12 cellular contexts compared by ENCODE assay signal in genomic region chr6:160461641-160462040, GRCh38.
DNase-seq lines count a peak whose midpoint lies in the region; ATAC-seq, FAIRE-seq and TF ChIP-seq lines count a peak whose summit lies in the region.
"Had no signal": no experiment of that assay in that cellular context is flagged by ENCODE, and none has a peak within 500 bp of the region (broad histone marks: within the 10 kb centered on the region; RNA-seq: fewer than 3 reads in every experiment).

No MANE protein-coding gene starts in this region.

- POLR2A ChIA-PET in endothelial cell of umbilical vein (lab: Charles Lee) = no interaction called here
- POLR2A ChIA-PET in OCI-LY7 (lab: Charles Lee) = no interaction called here

- H3K4me1 ChIP-seq in endothelial cell of umbilical vein (ENCODE audit: control insufficient read depth, extremely low read depth, insufficient read depth, low read length) (peaks cover 8% of the 10 kb centered on the region), OCI-LY7 (ENCODE audit: insufficient read depth, low read length, poor library complexity, severe bottlenecking) (no peaks in the 10 kb centered on the region)

- H3K79me2 ChIP-seq in endothelial cell of umbilical vein (ENCODE audit: control insufficient read depth, insufficient read depth, low read length) (no peaks in the 10 kb centered on the region), OCI-LY7 (ENCODE audit: insufficient read depth, low read depth, low read length) (no peaks in the 10 kb centered on the region)

- dilution Hi-C loops in endothelial cell of umbilical vein (cut with MboI; ENCODE audit: extremely low pct_ligation_motif_present, low sequenced_read_pairs) = no loop called here

- H3K4me1 Mint-ChIP-seq in activated naive CD4-positive, alpha-beta T cell treated with anti-CD3 and anti-CD28 coated beads for 36 hours (ENCODE audit: low read depth) = peaks cover 53% of the 10 kb centered on the region
- peaks cover 41% of the 10 kb centered on the region for H3K4me1 Mint-ChIP-seq in T-helper 17 cell
- peaks cover 76% of the 10 kb centered on the region for H3K4me1 Mint-ChIP-seq in stimulated activated effector memory CD8-positive, alpha-beta T cell treated with anti-CD3 and anti-CD28 coated beads, Interleukin-12 subunit alpha, Interleukin-12 subunit beta, amount 100 ng/mL, for 72 hours

- no peak overlapping the region for H3K9ac ChIP-seq in endothelial cell of umbilical vein (replicated peaks; ENCODE audit: extremely low read depth, insufficient read depth, low read length)

- no peak overlapping the region for H3K4me2 ChIP-seq in endothelial cell of umbilical vein (ENCODE audit: insufficient read depth, low read length)
- H3K4me2 ChIP-seq in OCI-LY7 (ENCODE audit: low read length) = no peak overlapping the region

- H3K9me3 ChIP-seq in T-helper 17 cell (ENCODE audit: control insufficient read depth, low read length, poor library complexity, severe bottlenecking) = no peaks in the 10 kb centered on the region
- H3K9me3 ChIP-seq in endothelial cell of umbilical vein (replicated peaks; ENCODE audit: control insufficient read depth, insufficient read depth, low read length) = no peaks in the 10 kb centered on the region
- H3K9me3 ChIP-seq in OCI-LY7 (ENCODE audit: low read length) = no peaks in the 10 kb centered on the region

- intact Hi-C loops in activated naive CD4-positive, alpha-beta T cell treated with anti-CD3 and anti-CD28 coated beads for 36 hours (cut with micrococcal nuclease) = loop anchor here (1.0 to 5.0 kb wide), 9 partner anchors 59 to 1814 kb away; partner anchors contain the start of genes SOD2 and TCP1
- intact Hi-C loops in endothelial cell of umbilical vein (cut with micrococcal nuclease) = no loop called here
- intact Hi-C loops in OCI-LY7 (cut with micrococcal nuclease; ENCODE audit: unreplicated experiment) = no loop called here

- no peaks in the 10 kb centered on the region for H3K36me3 Mint-ChIP-seq in activated naive CD4-positive, alpha-beta T cell treated with anti-CD3 and anti-CD28 coated beads for 36 hours (ENCODE audit: low read depth)
- H3K36me3 Mint-ChIP-seq in T-helper 17 cell (ENCODE audit: low read depth) = no peaks in the 10 kb centered on the region
- peaks cover 9% of the 10 kb centered on the region for H3K36me3 Mint-ChIP-seq in stimulated activated effector memory CD8-positive, alpha-beta T cell treated with anti-CD3 and anti-CD28 coated beads, Interleukin-12 subunit alpha, Interleukin-12 subunit beta, amount 100 ng/mL, for 72 hours

- H3K4me3 ChIP-seq in endothelial cell of umbilical vein (replicated peaks in 1 of 3; ENCODE audit: insufficient read depth in 1 of 3, low read depth in 1 of 3, low read length in 3 of 3) = no peak overlapping the region
- no peak overlapping the region for H3K4me3 ChIP-seq in OCI-LY7 (ENCODE audit: low read depth, low read length, poor library complexity, severe bottlenecking)

- TF ChIP-seq POLR2A in endothelial cell of umbilical vein (IDR thresholded peaks at IDR 0.05; ENCODE audit: low read depth, low read length) = no peak

- no peak for TF ChIP-seq CTCF in endothelial cell of umbilical vein (IDR thresholded peaks at IDR 0.05; ENCODE audit: extremely low read depth in 1 of 2, insufficient read depth in 1 of 2, low read depth in 1 of 2, low read length in 2 of 2)
- no peak for TF ChIP-seq CTCF in OCI-LY7 (conservative IDR thresholded peaks at IDR 0.05; ENCODE audit: low read length)

- H3K4me3 Mint-ChIP-seq in activated naive CD4-positive, alpha-beta T cell treated with anti-CD3 and anti-CD28 coated beads for 36 hours = no peak overlapping the region
- H3K4me3 Mint-ChIP-seq in T-helper 17 cell = peak overlapping the region; percentile 78
- H3K4me3 Mint-ChIP-seq in stimulated activated effector memory CD8-positive, alpha-beta T cell treated with anti-CD3 and anti-CD28 coated beads, Interleukin-12 subunit alpha, Interleukin-12 subunit beta, amount 100 ng/mL, for 72 hours = peak overlapping the region; percentile 18
- H3K4me3 Mint-ChIP-seq: activated B cell treated with CpG ODN at 0.5 μM for 24 hours had no signal

- H2AFZ ChIP-seq in endothelial cell of umbilical vein (ENCODE audit: low read depth, low read length) (no peak overlapping the region), OCI-LY7 (ENCODE audit: low read length) (no peak overlapping the region)

- no peak for ATAC-seq in T-helper 17 cell
- peak; percentile 46 for ATAC-seq in stimulated activated effector memory CD8-positive, alpha-beta T cell treated with anti-CD3 and anti-CD28 coated beads, Interleukin-12 subunit alpha, Interleukin-12 subunit beta, amount 100 ng/mL, for 72 hours
- no peak for ATAC-seq in HG03571 (IDR thresholded peaks at IDR 0.05; ENCODE audit: unreplicated experiment)

- no peaks in the 10 kb centered on the region for H3K9me3 Mint-ChIP-seq in activated naive CD4-positive, alpha-beta T cell treated with anti-CD3 and anti-CD28 coated beads for 36 hours
- H3K9me3 Mint-ChIP-seq in stimulated activated effector memory CD8-positive, alpha-beta T cell treated with anti-CD3 and anti-CD28 coated beads, Interleukin-12 subunit alpha, Interleukin-12 subunit beta, amount 100 ng/mL, for 72 hours = no peaks in the 10 kb centered on the region
- H3K9me3 Mint-ChIP-seq: activated B cell treated with CpG ODN at 0.5 μM for 24 hours had no signal

- no peaks in the 10 kb centered on the region for H3K27me3 Mint-ChIP-seq in activated naive CD4-positive, alpha-beta T cell treated with anti-CD3 and anti-CD28 coated beads for 36 hours (ENCODE audit: low read depth)
- no peaks in the 10 kb centered on the region for H3K27me3 Mint-ChIP-seq in T-helper 17 cell

- no peaks in the 10 kb centered on the region for H3K9me2 ChIP-seq in OCI-LY7 (ENCODE audit: insufficient read depth, low read length)

- no peaks in the 10 kb centered on the region for H3K9me1 ChIP-seq in endothelial cell of umbilical vein (replicated peaks; ENCODE audit: control insufficient read depth, extremely low read depth, insufficient read depth, low read length)

- BruUV-seq in endothelial cell of umbilical vein (replicated peaks; lab: Mats Ljungman, UMichigan) (no TSS peak), OCI-LY7 (replicated peaks; lab: Mats Ljungman, UMichigan) (no TSS peak)

- no peaks in the 10 kb centered on the region for H4K20me1 ChIP-seq in endothelial cell of umbilical vein (replicated peaks; ENCODE audit: control insufficient read depth, extremely low read depth, insufficient read depth, low read length)
- H4K20me1 ChIP-seq in OCI-LY7 (ENCODE audit: insufficient read depth, low read length) = no peaks in the 10 kb centered on the region

- H3K27ac ChIP-seq in endothelial cell of umbilical vein (ENCODE audit: insufficient read depth, low read depth, low read length) (no peak overlapping the region), OCI-LY7 (ENCODE audit: low read depth, low read length, poor library complexity, severe bottlenecking) (no peak overlapping the region)

- CTCF ChIA-PET in activated naive CD4-positive, alpha-beta T cell treated with anti-CD3 and anti-CD28 coated beads for 36 hours (lab: Charles Lee) = no interaction called here
- CTCF ChIA-PET in endothelial cell of umbilical vein (lab: Charles Lee) = no interaction called here
- CTCF ChIA-PET in OCI-LY7 (lab: Charles Lee; ENCODE audit: unreplicated experiment) = no interaction called here

- peak; percentile 23 for DNase-seq in activated naive CD4-positive, alpha-beta T cell treated with anti-CD3 and anti-CD28 coated beads for 36 hours
- no peak for DNase-seq in activated naive CD4-positive, alpha-beta T cell (lab: John Stamatoyannopoulos, UW)
- no peak for DNase-seq in T-helper 17 cell
- no peak for DNase-seq in endothelial cell of umbilical vein (ENCODE audit: low read depth, low spot score)
- no peak for DNase-seq in stimulated activated effector memory CD8-positive, alpha-beta T cell treated with anti-CD3 and anti-CD28 coated beads, Interleukin-12 subunit alpha, Interleukin-12 subunit beta, amount 100 ng/mL, for 72 hours (ENCODE audit: low spot score in 2 of 2)
- no peak for DNase-seq in OCI-LY7 (ENCODE audit: low spot score)
- no peak for DNase-seq in middle frontal gyrus (ENCODE audit: extremely low spot score, low spot score)
- DNase-seq: activated B cell treated with CpG ODN at 0.5 μM for 24 hours, aorta, kidney, NCI-H345 had no signal

- H3K27ac Mint-ChIP-seq in activated naive CD4-positive, alpha-beta T cell treated with anti-CD3 and anti-CD28 coated beads for 36 hours = no peak overlapping the region
- H3K27ac Mint-ChIP-seq in T-helper 17 cell = no peak overlapping the region
- peak overlapping the region; percentile 61 for H3K27ac Mint-ChIP-seq in stimulated activated effector memory CD8-positive, alpha-beta T cell treated with anti-CD3 and anti-CD28 coated beads, Interleukin-12 subunit alpha, Interleukin-12 subunit beta, amount 100 ng/mL, for 72 hours
- H3K27ac Mint-ChIP-seq: activated B cell treated with CpG ODN at 0.5 μM for 24 hours had no signal

- no peaks in the 10 kb centered on the region for H3K27me3 ChIP-seq in endothelial cell of umbilical vein (ENCODE audit: control insufficient read depth in 2 of 2, insufficient read depth in 2 of 2, low read length in 2 of 2)

- no peaks in the 10 kb centered on the region for H3K36me3 ChIP-seq in endothelial cell of umbilical vein (ENCODE audit: control insufficient read depth in 2 of 2, extremely low read depth in 1 of 2, insufficient read depth in 2 of 2, low read length in 2 of 2)
- H3K36me3 ChIP-seq in OCI-LY7 (ENCODE audit: insufficient read depth, low read length) = no peaks in the 10 kb centered on the region

- peak; percentile 18 for FAIRE-seq in endothelial cell of umbilical vein (lab: Jason Lieb, UNC)
- FAIRE-seq: kidney had no signal

TF ChIP-seq in endothelial cell of umbilical vein, 7 proteins besides CTCF, POLR2A, EP300 and RAD21:
- TF ChIP-seq MAX (IDR thresholded peaks at IDR 0.05; ENCODE audit: insufficient read depth, insufficient read length) (no peak), POLR2AphosphoS5 (IDR thresholded peaks at IDR 0.05; ENCODE audit: insufficient read depth, low read depth, low read length) (no peak), MYC (IDR thresholded peaks at IDR 0.05; ENCODE audit: low read depth, low read length) (no peak), FOS (IDR thresholded peaks at IDR 0.05; ENCODE audit: borderline replicate concordance, insufficient read depth, low read length) (no peak), JUN (IDR thresholded peaks at IDR 0.05; ENCODE audit: borderline replicate concordance, insufficient read depth, insufficient read length, low read depth) (no peak), GATA2 (IDR thresholded peaks at IDR 0.05; ENCODE audit: insufficient read depth, insufficient read length, low read depth, low read length) (no peak), EZH2 (IDR thresholded peaks at IDR 0.05; ENCODE audit: borderline replicate concordance, low read depth, low read length, severe bottlenecking) (no peak)
